8 cellular contexts compared by ENCODE assay signal in genomic region chr1:243851129-243851756, GRCh38. TPM values are rescaled to one million over a fixed set of nuclear protein-coding genes. Genes with fewer than 3 reads are reported as not detected.
DNase-seq lines count a peak whose midpoint lies in the region; ATAC-seq and TF ChIP-seq lines count a peak whose summit lies in the region.

No MANE protein-coding gene starts in this region.

- intact Hi-C loops in A673 (cut with micrococcal nuclease; ENCODE audit: unreplicated experiment): no loop called here

- H3K4me3 ChIP-seq in A673 (ENCODE audit: low read depth, low read length, poor library complexity, severe bottlenecking) (peak overlapping the region; percentile 50), GM12864 (ENCODE audit: low read depth, low read length) (peak overlapping the region; percentile 85), SU-DHL-6 (ENCODE audit: insufficient read depth, low read length, poor library complexity, severe bottlenecking) (peak overlapping the region; percentile 80), fibroblast of mammary gland (ENCODE audit: control insufficient read depth, low read depth, low read length) (peak overlapping the region; percentile 76)

- H3K27me3 ChIP-seq in A673 (replicated peaks; ENCODE audit: insufficient read depth, low read depth, low read length, poor library complexity) (peaks cover 5% of the 10 kb centered on the region), SU-DHL-6 (ENCODE audit: low read length) (no peaks in the 10 kb centered on the region)

- no peaks in the 10 kb centered on the region for H3K9me2 ChIP-seq in SU-DHL-6 (replicated peaks; ENCODE audit: insufficient read depth, low read length)

- TSS peak; percentile 70 for BruUV-seq in A673 (replicated peaks; lab: Mats Ljungman, UMichigan)

- H3K4me2 ChIP-seq in SU-DHL-6 (ENCODE audit: low read depth, low read length, poor library complexity, severe bottlenecking): peak overlapping the region; percentile 60

- no peaks in the 10 kb centered on the region for H3K79me2 ChIP-seq in SU-DHL-6 (ENCODE audit: insufficient read depth, low read length)

- H3K27ac ChIP-seq in A673 (ENCODE audit: low read depth, low read length, poor library complexity, severe bottlenecking): peak overlapping the region; percentile 65
- H3K27ac ChIP-seq in SU-DHL-6 (ENCODE audit: low read depth, low read length): no peak overlapping the region

- no peaks in the 10 kb centered on the region for H3K9me3 ChIP-seq in A673 (ENCODE audit: low read depth, low read length, poor library complexity, severe bottlenecking)
- no peaks in the 10 kb centered on the region for H3K9me3 ChIP-seq in SU-DHL-6 (ENCODE audit: insufficient read depth, low read length)

- CTCF ChIA-PET in A673 (lab: Charles Lee): no interaction called here

- H2AFZ ChIP-seq in SU-DHL-6 (ENCODE audit: low read depth, low read length, severe bottlenecking): peak overlapping the region; percentile 96

- peak overlapping the region; percentile 71 for H3K9ac ChIP-seq in SU-DHL-6 (ENCODE audit: low read length)

- H3F3A ChIP-seq in SU-DHL-6 (ENCODE audit: insufficient read depth): peaks cover 17% of the 10 kb centered on the region

- peak; percentile 17 for DNase-seq in A673 (ENCODE audit: low spot score)
- DNase-seq in GM12864 (ENCODE audit: low read depth): no peak
- DNase-seq in fibroblast of mammary gland (ENCODE audit: low read depth): no peak
- peak; percentile 47 for DNase-seq in pons (ENCODE audit: low spot score)
- DNase-seq in GM03348 (ENCODE audit: low spot score): no peak

- TF ChIP-seq CTCF in A673 (conservative IDR thresholded peaks at IDR 0.05; ENCODE audit: low read depth, low read length) (no peak), GM12864 (IDR thresholded peaks at IDR 0.05; ENCODE audit: low read depth, low read length, missing control alignments) (no peak), SU-DHL-6 (IDR thresholded peaks at IDR 0.05; ENCODE audit: insufficient read depth, low read length, poor library complexity, severe bottlenecking) (no peak), fibroblast of mammary gland (conservative IDR thresholded peaks at IDR 0.05; ENCODE audit: control insufficient read depth, insufficient read depth, low read depth, low read length) (no peak)

- no peaks in the 10 kb centered on the region for H4K20me1 ChIP-seq in SU-DHL-6 (ENCODE audit: low read depth, low read length)

- no peaks in the 10 kb centered on the region for H3K4me1 ChIP-seq in A673 (ENCODE audit: insufficient read depth, low read length, poor library complexity, severe bottlenecking)

- no peak for ATAC-seq in GM21576 (IDR thresholded peaks at IDR 0.05; ENCODE audit: unreplicated experiment)
- ATAC-seq in GM21447 (IDR thresholded peaks at IDR 0.05; ENCODE audit: unreplicated experiment): no peak

- POLR2A ChIA-PET in A673 (lab: Charles Lee; ENCODE audit: low non-redundant PET): no interaction called here

- H3K36me3 ChIP-seq in A673 (ENCODE audit: insufficient read depth, low read length, poor library complexity, severe bottlenecking): no peaks in the 10 kb centered on the region
- H3K36me3 ChIP-seq in SU-DHL-6 (ENCODE audit: low read length): no peaks in the 10 kb centered on the region

RNA-seq across cellular contexts. Expression of gene AKT3, which starts 1.2 kb away (rescaled TPM):
- 14.4 and 17.2 TPM in 2 replicates for total RNA-seq in A673 (2021)

Comparison
In these comparisons a context has a peak if more than half of its experiments do, and no peak if none do; other contexts are left out.
1. DNase-seq: peak in A673 (single experiment) and pons (single experiment); none in GM12864 (single experiment), fibroblast of mammary gland (single experiment) and GM03348 (single experiment).
2. Peak in every context shown above with its lines, with median percentiles within 50 percentile points of each other: H3K4me3 ChIP-seq.